In the genomic region with DNA sequence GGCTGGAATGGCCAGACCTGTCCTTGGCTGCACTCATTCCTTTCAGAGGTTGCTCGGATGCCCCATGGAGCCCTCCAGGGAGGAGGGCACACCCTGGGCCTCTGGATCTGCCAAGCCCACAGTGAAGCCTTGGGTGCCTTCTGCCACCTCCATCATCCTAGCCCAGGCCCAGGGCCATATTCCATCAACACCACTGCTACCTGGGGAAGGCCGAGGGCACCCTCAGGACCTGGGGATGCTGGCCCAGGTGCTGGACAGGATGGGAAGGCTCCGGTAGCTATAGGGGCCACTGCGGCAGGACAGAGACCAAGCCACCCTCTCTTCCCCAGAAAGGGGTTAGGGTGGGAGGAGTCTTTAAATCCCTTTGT, we compare ENCODE assay signal across 29 cellular contexts. TPM values are rescaled to one million over a fixed set of nuclear protein-coding genes. Genes with fewer than 3 reads are reported as not detected.
"Had no signal": no experiment of that assay in that cellular context is flagged by ENCODE, and none has a peak within 500 bp of the region (broad histone marks: within the 10 kb centered on the region; RNA-seq: fewer than 3 reads in every experiment).

No MANE protein-coding gene starts in this region.

- H3K4me1 ChIP-seq: adrenal gland, colonic mucosa, uterus had no signal

- H3K4me1 Mint-ChIP-seq: activated CD4-positive, alpha-beta T cell treated with anti-CD3 and anti-CD28 coated beads, Interleukin-2, amount 10 ng/mL, durations not matched to agents 7 days and 5 days; central memory CD8-positive, alpha-beta T cell; naive thymus-derived CD8-positive, alpha-beta T cell; stimulated activated effector memory CD8-positive, alpha-beta T cell treated with anti-CD3 and anti-CD28 coated beads, Interleukin-12 subunit alpha, Interleukin-12 subunit beta, amount 100 ng/mL, for 72 hours had no signal

- H3K27ac ChIP-seq: colonic mucosa, heart left ventricle, neutrophil, ovary, psoas muscle, stomach, uterus, WERI-Rb-1 had no signal

- H3K9me3 Mint-ChIP-seq: activated CD4-positive, alpha-beta T cell treated with anti-CD3 and anti-CD28 coated beads, Interleukin-2, amount 10 ng/mL, durations not matched to agents 7 days and 5 days; activated T-helper 1 cell treated with anti-CD3 and anti-CD28 coated beads, Interleukin-12 subunit alpha, Interleukin-12 subunit beta, Interleukin-2, Interleukin-4 antibody, amounts not matched to agents 30 ng/mL and 10 ng/mL and 1 ng/mL, durations not matched to agents 14 hours and 24 hours and 36 hours; central memory CD8-positive, alpha-beta T cell; mesothelial cell of epicardium; naive thymus-derived CD8-positive, alpha-beta T cell; stimulated activated effector memory CD8-positive, alpha-beta T cell treated with anti-CD3 and anti-CD28 coated beads, Interleukin-12 subunit alpha, Interleukin-12 subunit beta, amount 100 ng/mL, for 72 hours had no signal

- H3K4me3 ChIP-seq: adrenal gland, colonic mucosa, heart left ventricle, lung, ovary, psoas muscle, stomach, uterus had no signal

- H3K36me3 Mint-ChIP-seq: activated naive CD8-positive, alpha-beta T cell; mesothelial cell of epicardium; naive thymus-derived CD8-positive, alpha-beta T cell; stimulated activated effector memory CD8-positive, alpha-beta T cell treated with anti-CD3 and anti-CD28 coated beads, Interleukin-12 subunit alpha, Interleukin-12 subunit beta, amount 100 ng/mL, for 72 hours had no signal

- H3K36me3 ChIP-seq: adrenal gland, colonic mucosa, heart left ventricle, neutrophil, ovary, stomach, uterus, WERI-Rb-1 had no signal

- H3K27ac Mint-ChIP-seq: activated CD4-positive, alpha-beta T cell treated with anti-CD3 and anti-CD28 coated beads, Interleukin-2, amount 10 ng/mL, durations not matched to agents 7 days and 5 days; activated CD8-positive, alpha-beta T cell treated with anti-CD3 and anti-CD28 coated beads, Interleukin-2, amount 10 ng/mL, durations not matched to agents 7 days and 5 days; activated naive CD8-positive, alpha-beta T cell; activated T-helper 1 cell treated with anti-CD3 and anti-CD28 coated beads, Interleukin-12 subunit alpha, Interleukin-12 subunit beta, Interleukin-2, Interleukin-4 antibody, amounts not matched to agents 30 ng/mL and 10 ng/mL and 1 ng/mL, durations not matched to agents 14 hours and 24 hours and 36 hours; mesothelial cell of epicardium; naive thymus-derived CD8-positive, alpha-beta T cell; stimulated activated effector memory CD8-positive, alpha-beta T cell treated with anti-CD3 and anti-CD28 coated beads, Interleukin-12 subunit alpha, Interleukin-12 subunit beta, amount 100 ng/mL, for 72 hours had no signal

- H3K27me3 ChIP-seq: adrenal gland, colonic mucosa, heart left ventricle, neutrophil, ovary, stomach, uterus had no signal

- H3K9me3 ChIP-seq: adrenal gland, colonic mucosa, heart left ventricle, neutrophil, ovary, psoas muscle, stomach, uterus had no signal

- DNase-seq: activated CD4-positive, alpha-beta T cell treated with anti-CD3 and anti-CD28 coated beads, Interleukin-2, amount 10 ng/mL, durations not matched to agents 7 days and 5 days; activated CD8-positive, alpha-beta T cell treated with anti-CD3 and anti-CD28 coated beads, Interleukin-2, amount 10 ng/mL, durations not matched to agents 7 days and 5 days; activated naive CD4-positive, alpha-beta T cell; colonic mucosa; psoas muscle; right cardiac atrium; stimulated activated CD4-positive, alpha-beta T cell treated with anti-CD3 and anti-CD28 coated beads, Interleukin-2, amount 100 ng/mL, for 24 hours; stomach; trophoblast cell; uterus; WERI-Rb-1 had no signal

- H3K4me3 Mint-ChIP-seq: activated CD4-positive, alpha-beta T cell treated with anti-CD3 and anti-CD28 coated beads, Interleukin-2, amount 10 ng/mL, durations not matched to agents 7 days and 5 days; activated CD8-positive, alpha-beta T cell treated with anti-CD3 and anti-CD28 coated beads, Interleukin-2, amount 10 ng/mL, durations not matched to agents 7 days and 5 days; activated naive CD8-positive, alpha-beta T cell; activated T-helper 1 cell treated with anti-CD3 and anti-CD28 coated beads, Interleukin-12 subunit alpha, Interleukin-12 subunit beta, Interleukin-2, Interleukin-4 antibody, amounts not matched to agents 30 ng/mL and 10 ng/mL and 1 ng/mL, durations not matched to agents 14 hours and 24 hours and 36 hours; central memory CD8-positive, alpha-beta T cell; mesothelial cell of epicardium; naive thymus-derived CD8-positive, alpha-beta T cell; stimulated activated effector memory CD8-positive, alpha-beta T cell treated with anti-CD3 and anti-CD28 coated beads, Interleukin-12 subunit alpha, Interleukin-12 subunit beta, amount 100 ng/mL, for 72 hours had no signal

- ATAC-seq: activated CD8-positive, alpha-beta T cell treated with anti-CD3 and anti-CD28 coated beads, Interleukin-2, amount 10 ng/mL, durations not matched to agents 7 days and 5 days; heart left ventricle; left colon; naive thymus-derived CD8-positive, alpha-beta T cell; psoas muscle; right cardiac atrium; stimulated activated effector memory CD8-positive, alpha-beta T cell treated with anti-CD3 and anti-CD28 coated beads, Interleukin-12 subunit alpha, Interleukin-12 subunit beta, amount 100 ng/mL, for 72 hours had no signal

- H3K27me3 Mint-ChIP-seq: activated CD4-positive, alpha-beta T cell treated with anti-CD3 and anti-CD28 coated beads, Interleukin-2, amount 10 ng/mL, durations not matched to agents 7 days and 5 days; activated naive CD8-positive, alpha-beta T cell had no signal

RNA-seq across cellular contexts. Expression of gene OPN4, which starts 0.8 kb away (rescaled TPM):
- total RNA-seq: activated CD4-positive, alpha-beta T cell treated with anti-CD3 and anti-CD28 coated beads, Interleukin-2, amount 10 ng/mL, durations not matched to agents 7 days and 5 days; activated CD8-positive, alpha-beta T cell treated with anti-CD3 and anti-CD28 coated beads, Interleukin-2, amount 10 ng/mL, durations not matched to agents 7 days and 5 days; activated T-helper 1 cell treated with anti-CD3 and anti-CD28 coated beads, Interleukin-12 subunit alpha, Interleukin-12 subunit beta, Interleukin-2, Interleukin-4 antibody, amounts not matched to agents 30 ng/mL and 10 ng/mL and 1 ng/mL, durations not matched to agents 14 hours and 24 hours and 36 hours; astrocyte; colonic mucosa; epithelial cell of proximal tubule; fibroblast of villous mesenchyme; mesothelial cell of epicardium; naive thymus-derived CD8-positive, alpha-beta T cell; ovary; skeletal muscle tissue; stomach; T-helper 2 cell treated with Interferon-gamma antibody and Interleukin-4, amounts not matched to agents 100 ng/mL and 5 ng/mL, for 36 hours; temporal lobe; uterus had no signal
- polyA plus RNA-seq: lung; naive thymus-derived CD8-positive, alpha-beta T cell; stomach had no signal

RNA-seq across cellular contexts. Expression of gene LDB3, which starts 13.2 kb away (rescaled TPM):
- total RNA-seq: epithelial cell of proximal tubule had no signal
- polyA plus RNA-seq: naive thymus-derived CD8-positive, alpha-beta T cell had no signal
